In the genomic region with DNA sequence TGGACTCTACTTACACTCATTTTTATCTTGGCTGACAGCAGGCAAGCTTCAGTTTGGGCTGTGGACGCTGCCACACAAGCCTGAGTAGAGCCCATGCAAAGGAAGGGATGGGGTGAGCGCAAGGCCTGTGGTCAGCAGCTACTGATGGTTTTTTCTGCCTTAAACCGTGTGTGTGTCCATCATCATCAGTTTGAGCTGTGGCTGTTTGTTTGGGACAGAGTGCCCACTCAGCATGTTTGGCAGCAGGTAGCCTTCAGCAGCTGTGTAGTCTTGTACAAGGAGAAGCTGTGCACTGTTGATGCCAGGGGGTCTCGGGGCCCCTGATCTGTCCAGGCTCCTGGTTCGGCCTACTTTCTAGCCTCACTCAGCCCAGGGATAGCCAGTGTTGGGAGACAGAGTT, we compare ENCODE assay signal across 2 cellular contexts.
TF ChIP-seq lines count a peak whose summit lies in the region.

No MANE protein-coding gene starts in this region.

TF ChIP-seq in SK-N-SH, 30 proteins besides CTCF, POLR2A, EP300 and RAD21 (continued from another document):
- TF ChIP-seq, protein P1, sequence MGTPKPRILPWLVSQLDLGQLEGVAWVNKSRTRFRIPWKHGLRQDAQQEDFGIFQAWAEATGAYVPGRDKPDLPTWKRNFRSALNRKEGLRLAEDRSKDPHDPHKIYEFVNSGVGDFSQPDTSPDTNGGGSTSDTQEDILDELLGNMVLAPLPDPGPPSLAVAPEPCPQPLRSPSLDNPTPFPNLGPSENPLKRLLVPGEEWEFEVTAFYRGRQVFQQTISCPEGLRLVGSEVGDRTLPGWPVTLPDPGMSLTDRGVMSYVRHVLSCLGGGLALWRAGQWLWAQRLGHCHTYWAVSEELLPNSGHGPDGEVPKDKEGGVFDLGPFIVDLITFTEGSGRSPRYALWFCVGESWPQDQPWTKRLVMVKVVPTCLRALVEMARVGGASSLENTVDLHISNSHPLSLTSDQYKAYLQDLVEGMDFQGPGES (IDR thresholded peaks at IDR 0.05; ENCODE audit: low read depth, low read length) = no peak
- TF ChIP-seq POLR2AphosphoS5 (IDR thresholded peaks at IDR 0.05; ENCODE audit: low read depth, low read length) = peak; percentile 29; the same call in 1 of the 2 replicates
- TF ChIP-seq CHD2 (IDR thresholded peaks at IDR 0.05; ENCODE audit: low read length, partially characterized antibody) = no peak
- no peak for TF ChIP-seq RCOR1 (IDR thresholded peaks at IDR 0.05; ENCODE audit: low read length)
- no peak for TF ChIP-seq MEF2A (IDR thresholded peaks at IDR 0.05; ENCODE audit: borderline replicate concordance, low read depth)
- TF ChIP-seq, protein P2, sequence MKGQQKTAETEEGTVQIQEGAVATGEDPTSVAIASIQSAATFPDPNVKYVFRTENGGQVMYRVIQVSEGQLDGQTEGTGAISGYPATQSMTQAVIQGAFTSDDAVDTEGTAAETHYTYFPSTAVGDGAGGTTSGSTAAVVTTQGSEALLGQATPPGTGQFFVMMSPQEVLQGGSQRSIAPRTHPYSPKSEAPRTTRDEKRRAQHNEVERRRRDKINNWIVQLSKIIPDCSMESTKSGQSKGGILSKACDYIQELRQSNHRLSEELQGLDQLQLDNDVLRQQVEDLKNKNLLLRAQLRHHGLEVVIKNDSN (IDR thresholded peaks at IDR 0.05; ENCODE audit: borderline replicate concordance, low read depth) = no peak
- no peak for TF ChIP-seq JUND (IDR thresholded peaks at IDR 0.05)

TF ChIP-seq in SK-N-SH treated with all-trans-retinoic acid at 6 μM for 48 hours, 23 proteins besides CTCF, POLR2A, EP300 and RAD21 (continued from another document):
- TF ChIP-seq, protein P3, sequence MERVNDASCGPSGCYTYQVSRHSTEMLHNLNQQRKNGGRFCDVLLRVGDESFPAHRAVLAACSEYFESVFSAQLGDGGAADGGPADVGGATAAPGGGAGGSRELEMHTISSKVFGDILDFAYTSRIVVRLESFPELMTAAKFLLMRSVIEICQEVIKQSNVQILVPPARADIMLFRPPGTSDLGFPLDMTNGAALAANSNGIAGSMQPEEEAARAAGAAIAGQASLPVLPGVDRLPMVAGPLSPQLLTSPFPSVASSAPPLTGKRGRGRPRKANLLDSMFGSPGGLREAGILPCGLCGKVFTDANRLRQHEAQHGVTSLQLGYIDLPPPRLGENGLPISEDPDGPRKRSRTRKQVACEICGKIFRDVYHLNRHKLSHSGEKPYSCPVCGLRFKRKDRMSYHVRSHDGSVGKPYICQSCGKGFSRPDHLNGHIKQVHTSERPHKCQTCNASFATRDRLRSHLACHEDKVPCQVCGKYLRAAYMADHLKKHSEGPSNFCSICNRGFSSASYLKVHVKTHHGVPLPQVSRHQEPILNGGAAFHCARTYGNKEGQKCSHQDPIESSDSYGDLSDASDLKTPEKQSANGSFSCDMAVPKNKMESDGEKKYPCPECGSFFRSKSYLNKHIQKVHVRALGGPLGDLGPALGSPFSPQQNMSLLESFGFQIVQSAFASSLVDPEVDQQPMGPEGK (CRISPR knock-in tag; IDR thresholded peaks at IDR 0.05; ENCODE audit: borderline replicate concordance) = no peak
- TF ChIP-seq ZFP30 (CRISPR knock-in tag; IDR thresholded peaks at IDR 0.05) = no peak
- TF ChIP-seq ZNF70 (CRISPR knock-in tag; IDR thresholded peaks at IDR 0.05) = no peak
- no peak for TF ChIP-seq TOX (CRISPR knock-in tag; IDR thresholded peaks at IDR 0.05; ENCODE audit: borderline replicate concordance)
- TF ChIP-seq OSR1 (CRISPR knock-in tag; IDR thresholded peaks at IDR 0.05) = no peak
- TF ChIP-seq TCF4 (CRISPR knock-in tag; IDR thresholded peaks at IDR 0.05; ENCODE audit: borderline replicate concordance) = no peak
- no peak for TF ChIP-seq ISL1 (CRISPR knock-in tag; IDR thresholded peaks at IDR 0.05)
- no peak for TF ChIP-seq BACH2 (CRISPR knock-in tag; IDR thresholded peaks at IDR 0.05; ENCODE audit: borderline replicate concordance)
- TF ChIP-seq SNAI2 (CRISPR knock-in tag; IDR thresholded peaks at IDR 0.05) = no peak
- TF ChIP-seq GLIS3 (CRISPR knock-in tag; IDR thresholded peaks at IDR 0.05) = no peak
- TF ChIP-seq RARB (CRISPR knock-in tag; IDR thresholded peaks at IDR 0.05) = no peak
- TF ChIP-seq PPARA (CRISPR knock-in tag; IDR thresholded peaks at IDR 0.05; ENCODE audit: borderline replicate concordance) = no peak
- no peak for TF ChIP-seq CSDC2 (CRISPR knock-in tag; IDR thresholded peaks at IDR 0.05)
- TF ChIP-seq, protein P4, sequence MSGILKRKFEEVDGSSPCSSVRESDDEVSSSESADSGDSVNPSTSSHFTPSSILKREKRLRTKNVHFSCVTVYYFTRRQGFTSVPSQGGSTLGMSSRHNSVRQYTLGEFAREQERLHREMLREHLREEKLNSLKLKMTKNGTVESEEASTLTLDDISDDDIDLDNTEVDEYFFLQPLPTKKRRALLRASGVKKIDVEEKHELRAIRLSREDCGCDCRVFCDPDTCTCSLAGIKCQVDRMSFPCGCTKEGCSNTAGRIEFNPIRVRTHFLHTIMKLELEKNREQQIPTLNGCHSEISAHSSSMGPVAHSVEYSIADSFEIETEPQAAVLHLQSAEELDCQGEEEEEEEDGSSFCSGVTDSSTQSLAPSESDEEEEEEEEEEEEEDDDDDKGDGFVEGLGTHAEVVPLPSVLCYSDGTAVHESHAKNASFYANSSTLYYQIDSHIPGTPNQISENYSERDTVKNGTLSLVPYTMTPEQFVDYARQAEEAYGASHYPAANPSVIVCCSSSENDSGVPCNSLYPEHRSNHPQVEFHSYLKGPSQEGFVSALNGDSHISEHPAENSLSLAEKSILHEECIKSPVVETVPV (CRISPR knock-in tag; IDR thresholded peaks at IDR 0.05) = no peak
- no peak for TF ChIP-seq ESRRG (CRISPR knock-in tag; IDR thresholded peaks at IDR 0.05)
- TF ChIP-seq ZNF8 (CRISPR knock-in tag; IDR thresholded peaks at IDR 0.05) = no peak
- no peak for TF ChIP-seq ZNF565 (CRISPR knock-in tag; conservative IDR thresholded peaks at IDR 0.05; ENCODE audit: low read depth)
- TF ChIP-seq, protein P5, sequence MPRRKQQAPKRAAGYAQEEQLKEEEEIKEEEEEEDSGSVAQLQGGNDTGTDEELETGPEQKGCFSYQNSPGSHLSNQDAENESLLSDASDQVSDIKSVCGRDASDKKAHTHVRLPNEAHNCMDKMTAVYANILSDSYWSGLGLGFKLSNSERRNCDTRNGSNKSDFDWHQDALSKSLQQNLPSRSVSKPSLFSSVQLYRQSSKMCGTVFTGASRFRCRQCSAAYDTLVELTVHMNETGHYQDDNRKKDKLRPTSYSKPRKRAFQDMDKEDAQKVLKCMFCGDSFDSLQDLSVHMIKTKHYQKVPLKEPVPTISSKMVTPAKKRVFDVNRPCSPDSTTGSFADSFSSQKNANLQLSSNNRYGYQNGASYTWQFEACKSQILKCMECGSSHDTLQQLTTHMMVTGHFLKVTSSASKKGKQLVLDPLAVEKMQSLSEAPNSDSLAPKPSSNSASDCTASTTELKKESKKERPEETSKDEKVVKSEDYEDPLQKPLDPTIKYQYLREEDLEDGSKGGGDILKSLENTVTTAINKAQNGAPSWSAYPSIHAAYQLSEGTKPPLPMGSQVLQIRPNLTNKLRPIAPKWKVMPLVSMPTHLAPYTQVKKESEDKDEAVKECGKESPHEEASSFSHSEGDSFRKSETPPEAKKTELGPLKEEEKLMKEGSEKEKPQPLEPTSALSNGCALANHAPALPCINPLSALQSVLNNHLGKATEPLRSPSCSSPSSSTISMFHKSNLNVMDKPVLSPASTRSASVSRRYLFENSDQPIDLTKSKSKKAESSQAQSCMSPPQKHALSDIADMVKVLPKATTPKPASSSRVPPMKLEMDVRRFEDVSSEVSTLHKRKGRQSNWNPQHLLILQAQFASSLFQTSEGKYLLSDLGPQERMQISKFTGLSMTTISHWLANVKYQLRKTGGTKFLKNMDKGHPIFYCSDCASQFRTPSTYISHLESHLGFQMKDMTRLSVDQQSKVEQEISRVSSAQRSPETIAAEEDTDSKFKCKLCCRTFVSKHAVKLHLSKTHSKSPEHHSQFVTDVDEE (CRISPR knock-in tag; IDR thresholded peaks at IDR 0.05) = no peak
